In the genomic region with DNA sequence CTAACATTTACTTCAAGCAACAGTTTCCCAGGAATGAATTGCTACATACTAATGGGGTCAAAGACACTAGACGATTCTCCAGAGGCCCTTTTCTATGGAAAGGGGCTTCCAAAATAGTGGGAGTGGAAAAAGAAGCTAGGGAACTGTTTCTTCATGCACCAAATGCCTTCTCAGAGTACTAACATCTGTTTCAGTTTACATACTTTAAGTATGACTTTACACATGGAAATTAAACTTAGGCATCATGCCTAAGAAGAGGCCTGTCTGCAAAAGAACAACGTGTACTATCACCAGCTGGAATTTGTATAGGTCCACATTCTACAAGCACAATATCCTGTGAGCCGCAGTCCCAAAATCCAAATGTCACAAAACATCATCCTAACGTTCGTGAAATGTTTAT, we compare ENCODE assay signal across 8 cellular contexts. TPM values are rescaled to one million over a fixed set of nuclear protein-coding genes. Genes with fewer than 3 reads are reported as not detected.
DNase-seq lines count a peak whose midpoint lies in the region; ATAC-seq, FAIRE-seq and TF ChIP-seq lines count a peak whose summit lies in the region.

No MANE protein-coding gene starts in this region.

- FAIRE-seq in GM12892 (lab: Jason Lieb, UNC): peak; percentile 30

- no peak overlapping the region for H3K27ac Mint-ChIP-seq in activated CD8-positive, alpha-beta T cell treated with anti-CD3 and anti-CD28 coated beads, Interleukin-2, amount 10 ng/mL, durations not matched to agents 7 days and 5 days
- no peak overlapping the region for H3K27ac Mint-ChIP-seq in progenitor cell of endocrine pancreas

- no peak for TF ChIP-seq CTCF in hepatocyte (IDR thresholded peaks at IDR 0.05; ENCODE audit: poor library complexity)
- TF ChIP-seq CTCF in progenitor cell of endocrine pancreas (IDR thresholded peaks at IDR 0.05; ENCODE audit: unreplicated experiment): no peak

- TF ChIP-seq POLR2A in GM12892 (IDR thresholded peaks at IDR 0.05; ENCODE audit: low read depth, low read length): no peak

- H3K4me3 Mint-ChIP-seq in activated CD8-positive, alpha-beta T cell treated with anti-CD3 and anti-CD28 coated beads, Interleukin-2, amount 10 ng/mL, durations not matched to agents 7 days and 5 days: no peak overlapping the region
- H3K4me3 Mint-ChIP-seq in progenitor cell of endocrine pancreas (ENCODE audit: low read depth): no peak overlapping the region

- 20% methylated on average over 5 of the region's 5 CpGs for WGBS in hepatocyte (ENCODE audit: low lambda C conversion rate, missing lambda C conversion rate)

- no peak for ATAC-seq in stimulated activated naive CD8-positive, alpha-beta T cell treated with anti-CD3 and anti-CD28 coated beads, Interleukin-15, Interleukin-2, amounts not matched to agents 100 U/mL and 50 U/mL, for 24 hours
- ATAC-seq in activated CD8-positive, alpha-beta T cell treated with anti-CD3 and anti-CD28 coated beads, Interleukin-2, amount 10 ng/mL, durations not matched to agents 7 days and 5 days: no peak

- DNase-seq in GM12892 (ENCODE audit: insufficient read length) (no peak), astrocyte of the hippocampus (ENCODE audit: low read depth, low spot score) (peak; percentile 62), hepatocyte (ENCODE audit: low spot score) (peak; percentile 52), progenitor cell of endocrine pancreas (ENCODE audit: low spot score, unreplicated experiment) (no peak)
- DNase-seq in activated CD4-positive, alpha-beta T cell treated with anti-CD3 and anti-CD28 coated beads for 1 hour: no peak
- DNase-seq in stimulated activated naive CD8-positive, alpha-beta T cell treated with anti-CD3 and anti-CD28 coated beads, Interleukin-15, Interleukin-2, amounts not matched to agents 100 U/mL and 50 U/mL, for 24 hours: no peak
- DNase-seq in activated CD8-positive, alpha-beta T cell treated with anti-CD3 and anti-CD28 coated beads, Interleukin-2, amount 10 ng/mL, durations not matched to agents 7 days and 5 days: no peak

- H3K4me3 ChIP-seq in hepatocyte (no peak overlapping the region), skeletal muscle tissue (ENCODE audit: low read length in 3 of 3) (no peak overlapping the region)

- H3K36me3 ChIP-seq in hepatocyte (replicated peaks; ENCODE audit: insufficient read depth, low read depth) (no peaks in the 10 kb centered on the region), skeletal muscle tissue (ENCODE audit: control insufficient read depth in 3 of 3, insufficient read depth in 3 of 3, low read length in 3 of 3) (no peaks in the 10 kb centered on the region)

- H3K9me2 ChIP-seq in hepatocyte (replicated peaks; ENCODE audit: insufficient read depth): no peaks in the 10 kb centered on the region

- no peaks in the 10 kb centered on the region for H3K9me3 Mint-ChIP-seq in activated CD8-positive, alpha-beta T cell treated with anti-CD3 and anti-CD28 coated beads, Interleukin-2, amount 10 ng/mL, durations not matched to agents 7 days and 5 days (ENCODE audit: insufficient read depth)
- H3K9me3 Mint-ChIP-seq in progenitor cell of endocrine pancreas (ENCODE audit: low read depth): no peaks in the 10 kb centered on the region

- H3K4me1 Mint-ChIP-seq in activated CD8-positive, alpha-beta T cell treated with anti-CD3 and anti-CD28 coated beads, Interleukin-2, amount 10 ng/mL, durations not matched to agents 7 days and 5 days (ENCODE audit: low read depth): peaks cover 14% of the 10 kb centered on the region
- peaks cover 7% of the 10 kb centered on the region for H3K4me1 Mint-ChIP-seq in progenitor cell of endocrine pancreas (ENCODE audit: low read depth)

- CTCF ChIA-PET in activated CD8-positive, alpha-beta T cell treated with anti-CD3 and anti-CD28 coated beads, Interleukin-2, amount 10 ng/mL, durations not matched to agents 7 days and 5 days (lab: Charles Lee): interaction anchor here (0.8 to 3.3 kb wide), 12 partner anchors 32 to 1830 kb away, joined by 3 to 29 read pairs (median 4); no protein-coding TSS in a partner anchor

- peak overlapping the region; percentile 32 for H3K4me2 ChIP-seq in hepatocyte

- no peaks in the 10 kb centered on the region for H3K27me3 ChIP-seq in hepatocyte
- no peaks in the 10 kb centered on the region for H3K27me3 ChIP-seq in skeletal muscle tissue (ENCODE audit: control insufficient read depth in 3 of 3, insufficient read depth in 3 of 3, low read length in 3 of 3)

- H3K9ac ChIP-seq in skeletal muscle tissue (ENCODE audit: low read depth in 1 of 3, low read length in 3 of 3): no peak overlapping the region

- H2AFZ ChIP-seq in hepatocyte: no peak overlapping the region

- no peaks in the 10 kb centered on the region for H3K9me3 ChIP-seq in hepatocyte (ENCODE audit: low read depth)
- H3K9me3 ChIP-seq in skeletal muscle tissue (ENCODE audit: control insufficient read depth in 3 of 3, low read length in 3 of 3): no peaks in the 10 kb centered on the region

- POLR2A ChIA-PET in activated CD8-positive, alpha-beta T cell treated with anti-CD3 and anti-CD28 coated beads, Interleukin-2, amount 10 ng/mL, durations not matched to agents 7 days and 5 days (lab: Charles Lee): no interaction called here

- H3K79me2 ChIP-seq in hepatocyte: no peaks in the 10 kb centered on the region

- no peaks in the 10 kb centered on the region for H3K27me3 Mint-ChIP-seq in activated CD8-positive, alpha-beta T cell treated with anti-CD3 and anti-CD28 coated beads, Interleukin-2, amount 10 ng/mL, durations not matched to agents 7 days and 5 days (ENCODE audit: low read depth)
- H3K27me3 Mint-ChIP-seq in progenitor cell of endocrine pancreas: no peaks in the 10 kb centered on the region

- H3K4me1 ChIP-seq in hepatocyte (ENCODE audit: insufficient read depth) (peaks cover 13% of the 10 kb centered on the region), skeletal muscle tissue (ENCODE audit: control insufficient read depth in 3 of 3, insufficient read depth in 3 of 3, low read length in 3 of 3) (peaks cover 0 to 3% (median 0%) of the 10 kb centered on the region in 3 donors)

- H3K27ac ChIP-seq in hepatocyte: peak overlapping the region; percentile 88
- peak overlapping the region; percentile 31 for H3K27ac ChIP-seq in skeletal muscle tissue (ENCODE audit: low read depth, low read length)

- H3K36me3 Mint-ChIP-seq in activated CD8-positive, alpha-beta T cell treated with anti-CD3 and anti-CD28 coated beads, Interleukin-2, amount 10 ng/mL, durations not matched to agents 7 days and 5 days (ENCODE audit: low read depth): no peaks in the 10 kb centered on the region
- no peaks in the 10 kb centered on the region for H3K36me3 Mint-ChIP-seq in progenitor cell of endocrine pancreas (ENCODE audit: insufficient read depth)

- H4K20me1 ChIP-seq in hepatocyte (ENCODE audit: insufficient read depth, poor library complexity, severe bottlenecking): no peaks in the 10 kb centered on the region

RNA-seq across cellular contexts. Expression of a gene that starts 29.4 kb away (rescaled TPM):
- 55.8 TPM for polyA plus RNA-seq in GM12892 (2012; ENCODE audit: missing spikeins)
- total RNA-seq in hepatocyte: 38.7 and 45.3 TPM in 2 replicates
- 20.1 and 21.0 TPM in 2 replicates for polyA plus RNA-seq in hepatocyte
- total RNA-seq in skeletal muscle tissue: 40.7 TPM
- 10 to 100 TPM; 42.8 to 44.2 TPM for total RNA-seq in activated CD8-positive, alpha-beta T cell treated with anti-CD3 and anti-CD28 coated beads, Interleukin-2, amount 10 ng/mL, durations not matched to agents 7 days and 5 days
- 40.0 and 44.8 TPM in 2 replicates for total RNA-seq in progenitor cell of endocrine pancreas

Comparison
In these comparisons a context has a peak if more than half of its experiments do, and no peak if none do; other contexts are left out.
1. DNase-seq: peak in astrocyte of the hippocampus (single experiment) and hepatocyte (single experiment); none in GM12892 (single experiment), activated CD4-positive, alpha-beta T cell treated with anti-CD3 and anti-CD28 coated beads for 1 hour (single experiment), stimulated activated naive CD8-positive, alpha-beta T cell treated with anti-CD3 and anti-CD28 coated beads, Interleukin-15, Interleukin-2, amounts not matched to agents 100 U/mL and 50 U/mL, for 24 hours (single experiment), activated CD8-positive, alpha-beta T cell treated with anti-CD3 and anti-CD28 coated beads, Interleukin-2, amount 10 ng/mL, durations not matched to agents 7 days and 5 days (single experiment) and progenitor cell of endocrine pancreas (single experiment).